19 cellular contexts compared by ENCODE assay signal in the genomic region with DNA sequence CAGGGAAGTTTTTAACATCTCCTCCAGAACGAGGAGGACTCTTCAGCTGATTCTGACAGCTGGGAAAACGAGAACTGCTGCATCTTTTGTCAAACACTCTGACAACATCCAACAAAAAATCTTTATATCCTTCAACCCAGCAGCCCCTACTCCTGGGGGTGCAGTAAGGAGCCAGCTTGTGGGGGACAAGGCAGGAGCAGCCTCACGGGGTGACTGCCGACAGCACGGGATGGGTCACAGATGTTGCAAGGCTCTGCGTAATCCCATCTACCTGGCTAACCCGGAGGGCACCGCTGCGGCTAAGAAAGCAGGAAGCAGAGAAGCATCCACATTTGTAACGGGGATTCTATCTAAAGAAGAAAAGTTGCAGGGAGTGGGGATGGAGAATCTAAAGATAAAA. TPM values are rescaled to one million over a fixed set of nuclear protein-coding genes. Genes with fewer than 3 reads are reported as not detected.
DNase-seq lines count a peak whose midpoint lies in the region; ATAC-seq and TF ChIP-seq lines count a peak whose summit lies in the region.
"Had no signal": no experiment of that assay in that cellular context is flagged by ENCODE, and none has a peak within 500 bp of the region (broad histone marks: within the 10 kb centered on the region; RNA-seq: fewer than 3 reads in every experiment).

No MANE protein-coding gene starts in this region.

- H3K9me3 Mint-ChIP-seq in activated T-cell treated with anti-CD3 and anti-CD28 coated beads, Interleukin-2, amount 50 U/mL, for 24 hours = no peaks in the 10 kb centered on the region
- H3K9me3 Mint-ChIP-seq in endothelial cell (ENCODE audit: unreplicated experiment) = no peaks in the 10 kb centered on the region
- no peaks in the 10 kb centered on the region for H3K9me3 Mint-ChIP-seq in endodermal cell
- H3K9me3 Mint-ChIP-seq: CD8-positive, alpha-beta memory T cell; GM23338 had no signal

- H3K4me3 Mint-ChIP-seq in activated T-cell treated with anti-CD3 and anti-CD28 coated beads, Interleukin-2, amount 50 U/mL, for 24 hours = no peak overlapping the region
- H3K4me3 Mint-ChIP-seq in T-helper 17 cell (no peak overlapping the region), endothelial cell (ENCODE audit: unreplicated experiment) (peak overlapping the region; percentile 31), endodermal cell (no peak overlapping the region)
- H3K4me3 Mint-ChIP-seq: B cell; CD4-positive, CD25-positive, alpha-beta regulatory T cell; CD8-positive, alpha-beta memory T cell; GM23338 had no signal

- TF ChIP-seq POLR2A in spleen (IDR thresholded peaks at IDR 0.05) = no peak

- no peak for ATAC-seq in T-helper 17 cell
- ATAC-seq: GM12878, GM23338 had no signal

- H3K4me1 ChIP-seq in spleen (peaks cover 0 to 5% (median 0%) of the 10 kb centered on the region in 6 donors), endodermal cell (ENCODE audit: control insufficient read depth, insufficient read depth, low read length) (no peaks in the 10 kb centered on the region)

- H3K27me3 ChIP-seq in spleen (replicated peaks in 1 of 7) (no peaks in the 10 kb centered on the region), endodermal cell (ENCODE audit: control insufficient read depth, insufficient read depth, low read length, poor library complexity, severe bottlenecking) (no peaks in the 10 kb centered on the region)

- H3K9ac ChIP-seq in endodermal cell (ENCODE audit: extremely low read depth, low read length, poor library complexity, severe bottlenecking) = no peak overlapping the region

- no peak overlapping the region for H3K27ac ChIP-seq in spleen
- no peak overlapping the region for H3K27ac ChIP-seq in endodermal cell (ENCODE audit: low read depth, low read length)

- H3K4me1 Mint-ChIP-seq in activated T-cell treated with anti-CD3 and anti-CD28 coated beads, Interleukin-2, amount 50 U/mL, for 24 hours (ENCODE audit: low read depth) = no peaks in the 10 kb centered on the region
- H3K4me1 Mint-ChIP-seq in T-helper 17 cell (peaks cover 4% of the 10 kb centered on the region), endothelial cell (ENCODE audit: unreplicated experiment) (no peaks in the 10 kb centered on the region), endodermal cell (no peaks in the 10 kb centered on the region)
- H3K4me1 Mint-ChIP-seq: B cell; CD4-positive, CD25-positive, alpha-beta regulatory T cell; CD8-positive, alpha-beta memory T cell; GM23338 had no signal

- peak overlapping the region; percentile 38 for H3K27ac Mint-ChIP-seq in activated T-cell treated with anti-CD3 and anti-CD28 coated beads, Interleukin-2, amount 50 U/mL, for 24 hours
- H3K27ac Mint-ChIP-seq in T-helper 17 cell = peak overlapping the region; percentile 54
- H3K27ac Mint-ChIP-seq in endothelial cell (ENCODE audit: unreplicated experiment) = no peak overlapping the region
- no peak overlapping the region for H3K27ac Mint-ChIP-seq in endodermal cell
- H3K27ac Mint-ChIP-seq: B cell, GM23338 had no signal

- H3K36me3 Mint-ChIP-seq in activated T-cell treated with anti-CD3 and anti-CD28 coated beads, Interleukin-2, amount 50 U/mL, for 24 hours (ENCODE audit: low read depth) = peaks cover 90% of the 10 kb centered on the region
- H3K36me3 Mint-ChIP-seq in T-helper 17 cell (ENCODE audit: low read depth) (peaks cover 2% of the 10 kb centered on the region), endothelial cell (ENCODE audit: low read depth, unreplicated experiment) (peaks cover 40% of the 10 kb centered on the region), endodermal cell (ENCODE audit: low read depth) (peaks cover 64% of the 10 kb centered on the region)

- H3K36me3 ChIP-seq in spleen (peaks cover 10 to 100% (median 94%) of the 10 kb centered on the region in 6 donors), endodermal cell (ENCODE audit: control insufficient read depth, insufficient read depth, low read length) (peaks cover 72% of the 10 kb centered on the region)

- TF ChIP-seq CTCF in endothelial cell (IDR thresholded peaks at IDR 0.05; ENCODE audit: unreplicated experiment) = no peak
- no peak for TF ChIP-seq CTCF in spleen (IDR thresholded peaks at IDR 0.05 in 8 of 11, conservative IDR thresholded peaks at IDR 0.05 in 3 of 11)
- no peak for TF ChIP-seq CTCF in endodermal cell (conservative IDR thresholded peaks at IDR 0.05)

- no peaks in the 10 kb centered on the region for H3K9me3 ChIP-seq in T-helper 17 cell (ENCODE audit: control insufficient read depth, low read length, poor library complexity, severe bottlenecking)
- no peaks in the 10 kb centered on the region for H3K9me3 ChIP-seq in spleen
- H3K9me3 ChIP-seq in endodermal cell (ENCODE audit: control insufficient read depth, low read length) = no peaks in the 10 kb centered on the region

- H3K27me3 Mint-ChIP-seq in activated T-cell treated with anti-CD3 and anti-CD28 coated beads, Interleukin-2, amount 50 U/mL, for 24 hours = no peaks in the 10 kb centered on the region
- H3K27me3 Mint-ChIP-seq in T-helper 17 cell (no peaks in the 10 kb centered on the region), endothelial cell (ENCODE audit: unreplicated experiment) (peaks cover 2% of the 10 kb centered on the region), endodermal cell (ENCODE audit: insufficient read depth) (no peaks in the 10 kb centered on the region)
- H3K27me3 Mint-ChIP-seq: B cell; CD4-positive, CD25-positive, alpha-beta regulatory T cell; CD8-positive, alpha-beta memory T cell had no signal

- intact Hi-C loops in spleen (cut with DNase I; ENCODE audit: low total_unique reads) = no loop called here

- no peak overlapping the region for H3K4me3 ChIP-seq in spleen
- no peak overlapping the region for H3K4me3 ChIP-seq in endodermal cell (ENCODE audit: low read length)
- H3K4me3 ChIP-seq: GM12878, GM23338 had no signal

- DNase-seq in activated T-cell treated with anti-CD3 and anti-CD28 coated beads, Interleukin-2, amount 50 U/mL, for 24 hours = no peak
- DNase-seq in activated T-cell treated with anti-CD3 and anti-CD28 coated beads, Interleukin-2, amount 50 U/mL, for 48 hours = no peak
- no peak for DNase-seq in T-helper 17 cell
- no peak for DNase-seq in endothelial cell (ENCODE audit: low spot score)
- peak; percentile 19 for DNase-seq in spleen
- no peak for DNase-seq in effector CD4-positive, alpha-beta T cell
- DNase-seq in endodermal cell = no peak
- DNase-seq: C1 segment of cervical spinal cord; CD4-positive, CD25-positive, alpha-beta regulatory T cell; CD8-positive, alpha-beta memory T cell; COR-L47; DMS 273 treated with DMSO at 0.1 percent for 48 hours; DMS53; DND-41; EL; HCEC 1CT had no signal

- WGBS in spleen, 5 donors = 83 to 93% (median 85%) methylated on average over 9 to 10 of the region's 10 CpGs
- WGBS in endodermal cell (ENCODE audit: insufficient coverage in 1 of 2, insufficient read length in 1 of 2), 2 experiments = 93 to 97% methylated on average over 8 to 10 of the region's 10 CpGs

RNA-seq across cellular contexts. Expression of gene WDR45B, which starts 28.6 kb away (rescaled TPM):
- total RNA-seq in T-helper 17 cell (10 to 100 TPM; 65.6 to 67.1 TPM), endothelial cell (ENCODE audit: unreplicated experiment) (74.1 TPM), spleen (10 to 100 TPM; 62.6 to 80.2 (median 67.0) TPM), endodermal cell (10 to 100 TPM; 75.3 to 79.1 TPM)
- 10 to 100 TPM; 30.9 to 52.7 (median 34.9) TPM for polyA plus RNA-seq in spleen
- polyA plus RNA-seq in endodermal cell (2013, experiment 1 of 2) = 79.0 TPM
- polyA plus RNA-seq in endodermal cell (2013, experiment 2 of 2) = 79.4 TPM

Comparison
In these comparisons a context has a peak if more than half of its experiments do, and no peak if none do; other contexts are left out.
1. H3K27ac Mint-ChIP-seq: peak in activated T-cell treated with anti-CD3 and anti-CD28 coated beads, Interleukin-2, amount 50 U/mL, for 24 hours (single experiment) and T-helper 17 cell (single experiment); none in endothelial cell (single experiment) and endodermal cell (single experiment).